ENCODE assay signal across 8 cellular contexts in the genomic region with DNA sequence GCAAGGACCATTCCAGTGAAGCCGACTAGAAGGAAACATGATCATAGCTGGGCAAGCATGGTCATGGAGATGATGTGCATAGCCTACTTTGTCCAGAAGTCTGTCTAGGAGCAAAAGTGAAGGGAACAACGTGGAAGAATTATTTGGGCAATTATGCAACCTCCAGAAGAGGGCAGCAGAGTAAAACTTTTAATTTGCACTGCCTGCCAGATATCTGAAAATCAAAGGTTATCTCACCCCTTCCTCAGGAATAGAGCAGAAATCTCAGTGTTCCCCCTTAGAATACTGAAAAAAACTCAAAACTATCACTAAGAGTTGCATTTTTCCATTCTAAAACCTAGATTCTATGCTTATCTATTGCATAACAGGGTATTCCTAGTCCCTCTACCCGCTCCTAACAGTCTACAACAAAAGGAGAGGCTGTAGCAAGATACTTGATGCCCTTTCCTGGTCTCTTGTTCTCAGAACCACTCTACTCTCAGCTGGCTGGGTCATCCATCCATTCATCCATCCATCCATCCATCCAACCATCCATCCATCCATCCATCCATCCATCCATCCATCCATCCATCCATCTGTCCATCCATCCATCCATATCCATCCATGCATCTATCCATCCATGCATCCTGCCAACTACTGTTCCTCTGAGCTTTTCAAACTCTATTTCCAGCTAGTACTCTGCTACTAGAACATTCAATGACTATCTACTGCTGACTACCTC. TPM values are rescaled to one million over a fixed set of nuclear protein-coding genes. Genes with fewer than 3 reads are reported as not detected.
DNase-seq lines count a peak whose midpoint lies in the region; ATAC-seq, FAIRE-seq and TF ChIP-seq lines count a peak whose summit lies in the region.

No MANE protein-coding gene starts in this region.

- H3K27ac ChIP-seq in liver (ENCODE audit: low read depth in 1 of 2, low read length in 2 of 2): no peak overlapping the region

- ATAC-seq in HG02852 (IDR thresholded peaks at IDR 0.05; ENCODE audit: unreplicated experiment): no peak

- WGBS in liver: 34% methylated on average over 3 of the region's 3 CpGs

- TF ChIP-seq RAD21 in liver (IDR thresholded peaks at IDR 0.05): peak; percentile 90 to 92

- DNase-seq in activated effector memory CD4-positive, alpha-beta T cell treated with Interleukin-2 at 50 U/mL for 16 hours: peak; percentile 5
- DNase-seq in activated effector memory CD4-positive, alpha-beta T cell treated with anti-CD3 and anti-CD28 coated beads, Interleukin-2, amount 50 U/mL, for 16 hours: no peak
- DNase-seq in HPDE6-E6E7 (ENCODE audit: extremely low spot score) (peak; percentile 43), RPMI8226 (peak; percentile 75), cerebellar cortex (ENCODE audit: low spot score) (peak; percentile 50), urothelium cell line (ENCODE audit: low spot score) (peak; percentile 53)

- H3K4me1 ChIP-seq in liver (ENCODE audit: control insufficient read depth in 4 of 4, insufficient read depth in 4 of 4, low read length in 3 of 4): peaks cover 0 to 3% (median 0%) of the 10 kb centered on the region in 4 donors

- H3K9me3 ChIP-seq in liver (ENCODE audit: control insufficient read depth in 4 of 4, low read length in 3 of 4): no peaks in the 10 kb centered on the region

- peak; percentile 75 for TF ChIP-seq CTCF in liver (IDR thresholded peaks at IDR 0.05; ENCODE audit: low read depth, low read length, missing input control)

- H3K36me3 ChIP-seq in liver (ENCODE audit: control insufficient read depth in 4 of 4, insufficient read depth in 3 of 4, low read depth in 1 of 4, low read length in 3 of 4): no peaks in the 10 kb centered on the region

- no peak overlapping the region for H3K9ac ChIP-seq in liver (ENCODE audit: low read depth in 1 of 2, low read length in 2 of 2)

- peak; percentile 20 for FAIRE-seq in urothelium cell line (lab: Jason Lieb, UNC)

- H3K27me3 ChIP-seq in liver (ENCODE audit: control insufficient read depth in 4 of 4, insufficient read depth in 4 of 4, low read length in 3 of 4): no peaks in the 10 kb centered on the region

- H3K4me3 ChIP-seq in liver (ENCODE audit: low read depth in 1 of 3, low read length in 3 of 3): no peak overlapping the region

TF ChIP-seq in liver, 16 proteins besides CTCF, POLR2A, EP300 and RAD21:
- TF ChIP-seq, protein P1, sequence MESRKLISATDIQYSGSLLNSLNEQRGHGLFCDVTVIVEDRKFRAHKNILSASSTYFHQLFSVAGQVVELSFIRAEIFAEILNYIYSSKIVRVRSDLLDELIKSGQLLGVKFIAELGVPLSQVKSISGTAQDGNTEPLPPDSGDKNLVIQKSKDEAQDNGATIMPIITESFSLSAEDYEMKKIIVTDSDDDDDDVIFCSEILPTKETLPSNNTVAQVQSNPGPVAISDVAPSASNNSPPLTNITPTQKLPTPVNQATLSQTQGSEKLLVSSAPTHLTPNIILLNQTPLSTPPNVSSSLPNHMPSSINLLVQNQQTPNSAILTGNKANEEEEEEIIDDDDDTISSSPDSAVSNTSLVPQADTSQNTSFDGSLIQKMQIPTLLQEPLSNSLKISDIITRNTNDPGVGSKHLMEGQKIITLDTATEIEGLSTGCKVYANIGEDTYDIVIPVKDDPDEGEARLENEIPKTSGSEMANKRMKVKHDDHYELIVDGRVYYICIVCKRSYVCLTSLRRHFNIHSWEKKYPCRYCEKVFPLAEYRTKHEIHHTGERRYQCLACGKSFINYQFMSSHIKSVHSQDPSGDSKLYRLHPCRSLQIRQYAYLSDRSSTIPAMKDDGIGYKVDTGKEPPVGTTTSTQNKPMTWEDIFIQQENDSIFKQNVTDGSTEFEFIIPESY (IDR thresholded peaks at IDR 0.05): no peak
TF ChIP-seq in liver: peak in this region for 0.

RNA-seq across cellular contexts. Expression of a gene that starts 8.4 kb away (rescaled TPM):
- total RNA-seq in liver: 1 to 10 TPM; 3.1 to 8.3 TPM
- 10 to 100 TPM in 1 of 2 donors, 1 to 10 TPM in 1; 4.0 to 10.1 TPM for polyA plus RNA-seq in liver

RNA-seq across cellular contexts. Expression of a gene that starts 50.9 kb away (rescaled TPM):
- total RNA-seq in liver: 10 to 100 TPM; 11.1 to 15.5 TPM
- 1 to 10 TPM; 4.1 to 5.1 TPM for polyA plus RNA-seq in liver
